In the genomic region with DNA sequence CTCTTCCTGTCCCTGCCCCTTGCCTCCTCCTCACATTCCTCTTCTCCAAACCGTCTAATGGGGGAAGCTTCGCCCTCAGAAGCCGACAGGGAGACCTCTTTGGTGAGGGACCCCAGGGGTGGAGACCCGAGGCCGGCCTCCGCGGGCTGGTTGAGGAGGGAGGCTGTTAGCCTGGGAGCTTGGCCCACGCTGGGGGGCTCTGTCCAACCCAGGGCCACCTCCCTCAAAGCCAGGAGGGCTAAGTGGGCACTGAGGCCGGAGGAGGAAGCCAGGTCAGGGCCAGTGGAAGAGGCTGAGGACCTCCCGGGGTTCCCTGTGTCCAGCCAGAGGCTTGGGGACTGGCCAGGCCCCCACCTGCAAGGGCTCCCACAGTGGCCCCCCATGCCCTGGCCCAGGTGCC, we compare ENCODE assay signal across 17 cellular contexts. TPM values are rescaled to one million over a fixed set of nuclear protein-coding genes. Genes with fewer than 3 reads are reported as not detected.
DNase-seq lines count a peak whose midpoint lies in the region; ATAC-seq and TF ChIP-seq lines count a peak whose summit lies in the region.
"Had no signal": no experiment of that assay in that cellular context is flagged by ENCODE, and none has a peak within 500 bp of the region (broad histone marks: within the 10 kb centered on the region; RNA-seq: fewer than 3 reads in every experiment).

No MANE protein-coding gene starts in this region.

- H3K4me1 ChIP-seq in BLaER1 (peaks cover 96% of the 10 kb centered on the region), RWPE2 (ENCODE audit: insufficient read depth, poor library complexity, severe bottlenecking) (no peaks in the 10 kb centered on the region)
- H3K4me1 ChIP-seq: A549, Caco-2 had no signal

- H3K9ac ChIP-seq in BLaER1: peak overlapping the region; percentile 91; the same call in 1 of the 2 replicates

- peaks cover 40% of the 10 kb centered on the region for H3K27me3 Mint-ChIP-seq in nephron progenitor cell (ENCODE audit: low read depth, poor library complexity)

- no peak for ATAC-seq in RWPE2 (ENCODE audit: low read depth)
- ATAC-seq: A549; CD8-positive, alpha-beta T cell had no signal

- no peak overlapping the region for H3K4me3 Mint-ChIP-seq in nephron progenitor cell
- H3K4me3 Mint-ChIP-seq: B cell; CD4-positive, alpha-beta T cell; CD8-positive, alpha-beta T cell had no signal

- no peaks in the 10 kb centered on the region for H3K36me3 ChIP-seq in BLaER1
- no peaks in the 10 kb centered on the region for H3K36me3 ChIP-seq in RWPE2 (ENCODE audit: low read depth)

- H4K20me1 ChIP-seq in BLaER1: peaks cover 10% of the 10 kb centered on the region; the same call in 1 of the 2 replicates

- DNase-seq in RWPE2 (ENCODE audit: low spot score): peak; percentile 55
- no peak for DNase-seq in putamen (ENCODE audit: low spot score)
- DNase-seq in nephron progenitor cell: no peak
- DNase-seq: AML-193; Caco-2; Calu3; CD4-positive, alpha-beta T cell; DMS79 treated with DMSO at 0.1 percent for 48 hours; GF-D8 had no signal

- no peaks in the 10 kb centered on the region for H3K36me3 Mint-ChIP-seq in nephron progenitor cell (ENCODE audit: low read depth)
- H3K36me3 Mint-ChIP-seq: CD8-positive, alpha-beta T cell had no signal

- H3K9me3 Mint-ChIP-seq in nephron progenitor cell: no peaks in the 10 kb centered on the region
- H3K9me3 Mint-ChIP-seq: CD4-positive, alpha-beta T cell; CD8-positive, alpha-beta T cell had no signal

- H3K4me2 ChIP-seq in BLaER1: peak overlapping the region; percentile 99
- H3K4me2 ChIP-seq: A549 had no signal

- H3K27ac ChIP-seq in BLaER1 (peak overlapping the region; percentile 97), RWPE2 (ENCODE audit: poor library complexity, severe bottlenecking) (no peak overlapping the region), temporal lobe (ENCODE audit: low read depth, low read length) (peak overlapping the region; percentile 25)
- H3K27ac ChIP-seq: 22Rv1, A549, C4-2B had no signal

- H3K9me3 ChIP-seq in BLaER1 (no peaks in the 10 kb centered on the region), RWPE2 (ENCODE audit: severe bottlenecking) (no peaks in the 10 kb centered on the region)
- H3K9me3 ChIP-seq: A549, Caco-2 had no signal

- TF ChIP-seq CTCF in RWPE2 (IDR thresholded peaks at IDR 0.05; ENCODE audit: poor library complexity, severe bottlenecking) (no peak), nephron progenitor cell (IDR thresholded peaks at IDR 0.05) (no peak)

- no peaks in the 10 kb centered on the region for H3K4me1 Mint-ChIP-seq in nephron progenitor cell

- H3K4me3 ChIP-seq in BLaER1: peak overlapping the region; percentile 75; the same call in 1 of the 2 replicates
- no peak overlapping the region for H3K4me3 ChIP-seq in RWPE2 (ENCODE audit: severe bottlenecking)
- H3K4me3 ChIP-seq: A549 had no signal

- H3K27me3 ChIP-seq in BLaER1 (peaks cover 38% of the 10 kb centered on the region), RWPE2 (ENCODE audit: insufficient read depth, poor library complexity, severe bottlenecking) (peaks cover 41% of the 10 kb centered on the region)

- H3K27ac Mint-ChIP-seq in nephron progenitor cell: no peak overlapping the region
- H3K27ac Mint-ChIP-seq: B cell; CD4-positive, alpha-beta T cell had no signal

RNA-seq across cellular contexts. Expression of gene GABRD, which starts 5.3 kb away (rescaled TPM):
- total RNA-seq in temporal lobe: 3.7 TPM
- total RNA-seq: B cell, Calu3 had no signal

RNA-seq across cellular contexts. Expression of gene CFAP74, which starts 20.9 kb away (rescaled TPM):
- total RNA-seq in temporal lobe: 0.25 TPM
- total RNA-seq: A172; B cell; Caco-2; Calu3; CD4-positive, alpha-beta T cell; CD8-positive, alpha-beta T cell had no signal

RNA-seq across cellular contexts. Expression of gene PRKCZ, which starts 25.8 kb away (rescaled TPM):
- 53.1 TPM for total RNA-seq in temporal lobe
